ENCODE assay signal across 1 cellular context in genomic region chr20:37885593-37886507, GRCh38.
TF ChIP-seq lines count a peak whose summit lies in the region.

No MANE protein-coding gene starts in this region.

TF ChIP-seq in H1, 55 proteins besides CTCF, POLR2A, EP300 and RAD21:
- TF ChIP-seq TAF7 (optimal IDR thresholded peaks at IDR 0.05; ENCODE audit: borderline replicate concordance, low read depth, low read length) (no peak), CEBPB (IDR thresholded peaks at IDR 0.05; ENCODE audit: low read depth, low read length) (no peak), CHD1 (IDR thresholded peaks at IDR 0.05; ENCODE audit: low read depth, low read length) (no peak), SAP30 (IDR thresholded peaks at IDR 0.05; ENCODE audit: insufficient read depth, insufficient replicate concordance, low read length) (no peak), TAF1 (IDR thresholded peaks at IDR 0.05; ENCODE audit: low read depth, low read length) (no peak), MAFK (IDR thresholded peaks at IDR 0.05; ENCODE audit: low read depth, low read length) (no peak), TEAD4 (IDR thresholded peaks at IDR 0.05; ENCODE audit: low read depth, low read length) (no peak), CHD7 (IDR thresholded peaks at IDR 0.05; ENCODE audit: insufficient replicate concordance, low read length) (no peak), FOSL1 (IDR thresholded peaks at IDR 0.05; ENCODE audit: insufficient read depth, low read depth, low read length) (no peak), SP4 (IDR thresholded peaks at IDR 0.05; ENCODE audit: low read length) (no peak), RFX5 (IDR thresholded peaks at IDR 0.05; ENCODE audit: borderline replicate concordance, low read depth, low read length) (no peak), RXRA (IDR thresholded peaks at IDR 0.05; ENCODE audit: insufficient read depth, low read depth, low read length) (no peak), NANOG (IDR thresholded peaks at IDR 0.05; ENCODE audit: insufficient read depth, low read depth, low read length, poor library complexity, severe bottlenecking) (no peak), JUND (IDR thresholded peaks at IDR 0.05; ENCODE audit: low read length) (no peak), BRCA1 (IDR thresholded peaks at IDR 0.05; ENCODE audit: low read depth, low read length) (no peak), ZNF274 (IDR thresholded peaks at IDR 0.05; ENCODE audit: borderline replicate concordance, extremely low read depth, low read length) (no peak), RBBP5 (IDR thresholded peaks at IDR 0.05; ENCODE audit: borderline replicate concordance, low read depth, low read length) (no peak), EZH2 (IDR thresholded peaks at IDR 0.05; ENCODE audit: low read depth, low read length, severe bottlenecking) (no peak), SIN3A (conservative IDR thresholded peaks at IDR 0.05 in 1 of 2, IDR thresholded peaks at IDR 0.05 in 1 of 2; ENCODE audit: low read depth in 1 of 2, low read length in 2 of 2) (no peak)
